ENCODE assay signal across 19 cellular contexts in the genomic region with DNA sequence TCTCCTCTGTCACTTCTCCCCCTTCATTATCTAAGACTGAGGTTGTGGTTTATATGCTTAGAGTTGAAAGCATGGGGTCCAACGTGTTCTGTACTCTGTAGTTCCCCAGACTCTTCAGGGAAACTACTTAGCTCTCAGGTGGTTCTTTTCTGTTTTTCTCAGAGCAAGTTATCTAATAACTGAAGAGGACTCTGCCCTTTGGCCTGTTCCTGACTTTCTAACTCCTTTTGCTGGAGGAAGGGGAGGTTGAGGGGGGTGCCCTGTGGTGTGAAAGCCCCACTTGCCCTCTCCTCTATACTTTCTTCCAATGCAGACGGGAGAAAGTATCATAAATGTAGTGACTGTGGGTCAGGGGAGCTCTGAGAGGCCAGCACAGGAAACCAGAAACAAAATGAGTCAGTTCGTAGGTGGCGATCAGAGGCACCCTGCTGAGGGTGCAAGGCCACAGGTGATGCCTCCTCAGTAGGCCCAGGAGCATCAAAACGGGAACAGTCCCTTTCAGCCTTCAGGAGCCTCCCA. TPM values are rescaled to one million over a fixed set of nuclear protein-coding genes. Genes with fewer than 3 reads are reported as not detected.
DNase-seq lines count a peak whose midpoint lies in the region; ATAC-seq and TF ChIP-seq lines count a peak whose summit lies in the region.
"Had no signal": no experiment of that assay in that cellular context is flagged by ENCODE, and none has a peak within 500 bp of the region (broad histone marks: within the 10 kb centered on the region; RNA-seq: fewer than 3 reads in every experiment).

No MANE protein-coding gene starts in this region.

- H3K9me3 Mint-ChIP-seq in activated T-cell treated with anti-CD3 and anti-CD28 coated beads, Interleukin-2, amount 50 U/mL, for 72 hours = no peaks in the 10 kb centered on the region
- no peaks in the 10 kb centered on the region for H3K9me3 Mint-ChIP-seq in activated T-cell treated with anti-CD3 and anti-CD28 coated beads, Interleukin-2, amount 50 U/mL, for 24 hours
- H3K9me3 Mint-ChIP-seq in activated naive CD8-positive, alpha-beta T cell (ENCODE audit: low read depth) = no peaks in the 10 kb centered on the region
- H3K9me3 Mint-ChIP-seq: mesothelial cell of epicardium, type B pancreatic cell had no signal

- H3K4me3 Mint-ChIP-seq in activated T-cell treated with anti-CD3 and anti-CD28 coated beads, Interleukin-2, amount 50 U/mL, for 72 hours = no peak overlapping the region
- no peak overlapping the region for H3K4me3 Mint-ChIP-seq in activated T-cell treated with anti-CD3 and anti-CD28 coated beads, Interleukin-2, amount 50 U/mL, for 24 hours
- no peak overlapping the region for H3K4me3 Mint-ChIP-seq in activated naive CD8-positive, alpha-beta T cell
- H3K4me3 Mint-ChIP-seq: mesothelial cell of epicardium, type B pancreatic cell had no signal

- no peak overlapping the region for H3K27ac ChIP-seq in vagina
- H3K27ac ChIP-seq in substantia nigra (ENCODE audit: low read depth, low read length, poor library complexity, severe bottlenecking) = no peak overlapping the region
- H3K27ac ChIP-seq: GM23248, parathyroid adenoma had no signal

- H3K9me3 ChIP-seq in vagina = no peaks in the 10 kb centered on the region
- H3K9me3 ChIP-seq: spleen had no signal

- H3K36me3 Mint-ChIP-seq in activated T-cell treated with anti-CD3 and anti-CD28 coated beads, Interleukin-2, amount 50 U/mL, for 72 hours (ENCODE audit: insufficient read depth in 2 of 2) = peaks cover 25 to 36% of the 10 kb centered on the region in 2 donors
- H3K36me3 Mint-ChIP-seq in activated T-cell treated with anti-CD3 and anti-CD28 coated beads, Interleukin-2, amount 50 U/mL, for 24 hours (ENCODE audit: low read depth) = peaks cover 70% of the 10 kb centered on the region
- peaks cover 19% of the 10 kb centered on the region for H3K36me3 Mint-ChIP-seq in activated naive CD8-positive, alpha-beta T cell
- H3K36me3 Mint-ChIP-seq: mesothelial cell of epicardium had no signal

- ATAC-seq in activated T-cell treated with anti-CD3 and anti-CD28 coated beads, Interleukin-2, amount 50 U/mL, for 72 hours (replicated peaks in 1 of 2) = peak; percentile 86 to 88
- ATAC-seq in HG02678 (IDR thresholded peaks at IDR 0.05; ENCODE audit: unreplicated experiment) = peak; percentile 44
- ATAC-seq: Right ventricle myocardium inferior had no signal

- TF ChIP-seq POLR2A in vagina (IDR thresholded peaks at IDR 0.05) = no peak

- intact Hi-C loops in vagina (cut with DNase I) = no loop called here

- peak overlapping the region; percentile 95 for H3K27ac Mint-ChIP-seq in activated T-cell treated with anti-CD3 and anti-CD28 coated beads, Interleukin-2, amount 50 U/mL, for 72 hours
- H3K27ac Mint-ChIP-seq in activated T-cell treated with anti-CD3 and anti-CD28 coated beads, Interleukin-2, amount 50 U/mL, for 24 hours = no peak overlapping the region
- H3K27ac Mint-ChIP-seq in activated naive CD8-positive, alpha-beta T cell = peak overlapping the region; percentile 94
- H3K27ac Mint-ChIP-seq: mesothelial cell of epicardium, type B pancreatic cell had no signal

- peak; percentile 68 to 71 for DNase-seq in activated T-cell treated with anti-CD3 and anti-CD28 coated beads, Interleukin-2, amount 50 U/mL, for 72 hours
- no peak for DNase-seq in activated T-cell treated with anti-CD3 and anti-CD28 coated beads, Interleukin-2, amount 50 U/mL, for 24 hours
- peak; percentile 54 for DNase-seq in stimulated activated CD8-positive, alpha-beta memory T cell treated with anti-CD3 and anti-CD28 coated beads, Interleukin-4, amount 100 ng/mL, for 48 hours
- DNase-seq in COR-L47 (lab: John Stamatoyannopoulos, UW) (no peak), vagina (ENCODE audit: extremely low spot score in 2 of 2) (no peak), substantia nigra (lab: John Stamatoyannopoulos, UW) (no peak)
- DNase-seq: DMS79, foreskin fibroblast, GM23248, NCI-H2029 treated with DMSO at 0.1 percent for 48 hours, NCI-H774, spleen had no signal

- no peak overlapping the region for H3K4me3 ChIP-seq in vagina
- H3K4me3 ChIP-seq: GM23248, spleen had no signal

- no peaks in the 10 kb centered on the region for H3K27me3 Mint-ChIP-seq in activated T-cell treated with anti-CD3 and anti-CD28 coated beads, Interleukin-2, amount 50 U/mL, for 72 hours (ENCODE audit: low read depth)
- H3K27me3 Mint-ChIP-seq in activated T-cell treated with anti-CD3 and anti-CD28 coated beads, Interleukin-2, amount 50 U/mL, for 24 hours = no peaks in the 10 kb centered on the region
- H3K27me3 Mint-ChIP-seq in activated naive CD8-positive, alpha-beta T cell = no peaks in the 10 kb centered on the region
- H3K27me3 Mint-ChIP-seq: type B pancreatic cell had no signal

- no peaks in the 10 kb centered on the region for H3K27me3 ChIP-seq in vagina
- H3K27me3 ChIP-seq: spleen had no signal

- peaks cover 35% of the 10 kb centered on the region for H3K4me1 ChIP-seq in vagina

- H3K36me3 ChIP-seq in vagina = peaks cover 0 to 24% of the 10 kb centered on the region in 2 donors

- TF ChIP-seq CTCF in vagina (IDR thresholded peaks at IDR 0.05) = no peak

- H3K4me1 Mint-ChIP-seq in activated T-cell treated with anti-CD3 and anti-CD28 coated beads, Interleukin-2, amount 50 U/mL, for 72 hours (ENCODE audit: low read depth) = peaks cover 3% of the 10 kb centered on the region
- H3K4me1 Mint-ChIP-seq in activated T-cell treated with anti-CD3 and anti-CD28 coated beads, Interleukin-2, amount 50 U/mL, for 24 hours (ENCODE audit: low read depth) = peaks cover 66% of the 10 kb centered on the region
- peaks cover 59% of the 10 kb centered on the region for H3K4me1 Mint-ChIP-seq in activated naive CD8-positive, alpha-beta T cell (ENCODE audit: low read depth)

RNA-seq across cellular contexts. Expression of gene SLC25A44, which starts 5.0 kb away (rescaled TPM):
- total RNA-seq in activated T-cell treated with anti-CD3 and anti-CD28 coated beads, Interleukin-2, amount 50 U/mL, for 72 hours = 10 to 100 TPM; 52.3 to 71.0 TPM
- 14.0 TPM for total RNA-seq in vagina

RNA-seq across cellular contexts. Expression of gene PMF1, which starts 13.9 kb away (rescaled TPM):
- total RNA-seq in activated T-cell treated with anti-CD3 and anti-CD28 coated beads, Interleukin-2, amount 50 U/mL, for 72 hours = 100 to 1,000 TPM; 122 to 127 TPM
- 44.7 TPM for total RNA-seq in vagina

RNA-seq across cellular contexts. Expression of gene BGLAP, which starts 43.1 kb away (rescaled TPM):
- 1 to 10 TPM; 6.8 to 7.4 TPM for total RNA-seq in activated T-cell treated with anti-CD3 and anti-CD28 coated beads, Interleukin-2, amount 50 U/mL, for 72 hours
- total RNA-seq in vagina = not detected
- total RNA-seq: GM23248, M059J had no signal

RNA-seq across cellular contexts. Expression of gene SEMA4A, which starts 45.5 kb away (rescaled TPM):
- total RNA-seq in activated T-cell treated with anti-CD3 and anti-CD28 coated beads, Interleukin-2, amount 50 U/mL, for 72 hours = 10 to 100 TPM; 63.7 to 80.3 TPM
- 18.7 TPM for total RNA-seq in vagina

RNA-seq across cellular contexts. Expression of gene PAQR6, which starts 49.0 kb away (rescaled TPM):
- total RNA-seq in activated T-cell treated with anti-CD3 and anti-CD28 coated beads, Interleukin-2, amount 50 U/mL, for 72 hours = 10 to 100 TPM in 1 of 2 donors, 1 to 10 TPM in 1; 9.6 to 10.4 TPM
- total RNA-seq in vagina = 2.0 TPM

Comparison
In these comparisons a context has a peak if more than half of its experiments do, and no peak if none do; other contexts are left out.
1. DNase-seq: peak in activated T-cell treated with anti-CD3 and anti-CD28 coated beads, Interleukin-2, amount 50 U/mL, for 72 hours (2 of 2) and stimulated activated CD8-positive, alpha-beta memory T cell treated with anti-CD3 and anti-CD28 coated beads, Interleukin-4, amount 100 ng/mL, for 48 hours (single experiment); none in activated T-cell treated with anti-CD3 and anti-CD28 coated beads, Interleukin-2, amount 50 U/mL, for 24 hours (single experiment), COR-L47 (single experiment), vagina (0 of 2) and substantia nigra (0 of 49).